In genomic region chr14:32021341-32021740, GRCh38 we compare ENCODE assay signal across 1 cellular context.
TF ChIP-seq lines count a peak whose summit lies in the region.

No MANE protein-coding gene starts in this region.

TF ChIP-seq in GM23338, 12 proteins besides CTCF, POLR2A, EP300 and RAD21 (continued from another document):
- TF ChIP-seq ZNF462 (CRISPR knock-in tag; IDR thresholded peaks at IDR 0.05) (no peak), EZH2 (IDR thresholded peaks at IDR 0.05; ENCODE audit: low read depth, unreplicated experiment) (no peak), ZNF331 (CRISPR knock-in tag; IDR thresholded peaks at IDR 0.05; ENCODE audit: low read depth) (no peak), EZH2phosphoT487 (IDR thresholded peaks at IDR 0.05; ENCODE audit: unreplicated experiment) (no peak), CREB1 (CRISPR knock-in tag; IDR thresholded peaks at IDR 0.05; ENCODE audit: low read depth) (no peak), ZNF114 (CRISPR knock-in tag; IDR thresholded peaks at IDR 0.05) (no peak)
